Comparison of ENCODE assay signal across 8 cellular contexts in the genomic region with DNA sequence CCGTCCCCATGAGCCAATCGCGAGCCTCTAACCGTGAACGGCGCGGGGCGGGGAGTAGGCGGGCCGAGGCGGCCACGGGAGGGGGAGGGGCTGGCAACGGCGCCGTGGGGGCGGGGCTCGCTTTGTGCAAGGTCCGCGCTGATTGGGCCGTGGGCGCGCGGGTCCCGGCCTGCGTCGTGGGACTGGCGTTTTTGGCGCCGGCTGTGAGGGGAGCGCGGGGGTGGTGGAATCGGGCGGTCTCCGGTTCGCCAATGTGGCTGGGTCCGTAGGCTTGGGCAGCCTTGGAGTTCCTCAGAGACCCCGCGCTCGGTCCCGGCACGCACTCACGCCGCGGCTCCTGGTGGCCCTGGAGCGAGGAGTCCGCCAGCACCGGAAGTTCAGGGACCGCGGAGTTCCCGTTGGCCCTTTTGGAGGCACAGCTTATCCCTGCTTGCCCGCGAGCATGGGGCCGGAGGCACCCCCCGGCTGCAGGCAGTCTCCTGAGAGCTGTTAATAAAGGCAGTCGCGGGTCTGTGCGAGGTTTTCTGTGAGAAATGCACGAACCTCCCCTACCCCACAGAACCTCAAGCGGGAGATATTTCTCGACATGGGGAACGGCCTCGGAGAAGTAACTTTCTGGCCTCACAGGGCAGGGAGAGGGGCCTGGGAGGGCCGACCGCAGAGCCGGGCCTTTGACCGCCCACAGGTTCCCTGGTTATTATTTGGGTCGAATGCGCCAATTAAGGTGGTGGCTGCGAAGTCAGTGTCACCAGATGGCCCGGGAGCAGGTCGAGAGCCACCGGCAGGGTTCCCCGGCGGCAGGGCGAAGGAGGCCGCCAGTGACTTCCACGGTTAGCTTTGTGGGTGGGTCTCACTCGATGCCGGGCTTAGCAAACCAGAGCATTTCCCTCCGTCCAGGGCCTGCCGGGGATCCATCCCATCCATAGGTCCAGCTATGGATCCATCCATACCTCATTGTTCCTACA. TPM values are rescaled to one million over a fixed set of nuclear protein-coding genes. Genes with fewer than 3 reads are reported as not detected.
DNase-seq lines count a peak whose midpoint lies in the region; ATAC-seq and TF ChIP-seq lines count a peak whose summit lies in the region.

No MANE protein-coding gene starts in this region.

- ATAC-seq in central memory CD8-positive, alpha-beta T cell (replicated peaks; ENCODE audit: extremely low read depth, poor library complexity, severe bottlenecking) = peak; percentile 6
- ATAC-seq in GM19452 (IDR thresholded peaks at IDR 0.05; ENCODE audit: unreplicated experiment) = no peak

- H3K4me3 ChIP-seq in HFF-Myc (replicated peaks; ENCODE audit: low read depth, low read length) (peak overlapping the region; percentile 95), kidney epithelial cell (ENCODE audit: low read depth, low read length) (peak overlapping the region; percentile 100)

- peaks cover 5% of the 10 kb centered on the region for H3K36me3 ChIP-seq in kidney epithelial cell (ENCODE audit: control insufficient read depth, insufficient read depth, low read length)

- peaks cover 55% of the 10 kb centered on the region for H3K4me1 Mint-ChIP-seq in central memory CD8-positive, alpha-beta T cell

- H3K4me3 Mint-ChIP-seq in central memory CD8-positive, alpha-beta T cell = peak overlapping the region; percentile 90

- TF ChIP-seq CTCF in HFF-Myc (IDR thresholded peaks at IDR 0.05; ENCODE audit: low read depth, low read length, missing control alignments) = no peak
- TF ChIP-seq CTCF in kidney epithelial cell (IDR thresholded peaks at IDR 0.05; ENCODE audit: insufficient read depth, low read length, poor library complexity, severe bottlenecking) = no peak

- H3K9me3 Mint-ChIP-seq in central memory CD8-positive, alpha-beta T cell = no peaks in the 10 kb centered on the region

- no peaks in the 10 kb centered on the region for H3K27me3 ChIP-seq in kidney epithelial cell (ENCODE audit: control insufficient read depth, insufficient read depth, low read length)

- DNase-seq in GDM1 (lab: John Stamatoyannopoulos, UW) (peak; percentile 97), HFF-Myc (ENCODE audit: extremely low read depth, low read depth) (no peak), NCI-H2029 (lab: John Stamatoyannopoulos, UW) (peak; percentile 94), kidney epithelial cell (ENCODE audit: low read depth) (no peak)
- peak; percentile 95 for DNase-seq in activated CD4-positive, CD25-positive, alpha-beta regulatory T cell treated with anti-CD3 and anti-CD28 coated beads, Interleukin-2, amount 50 U/mL, for 16 hours (ENCODE audit: low read depth, low spot score)
- DNase-seq in central memory CD8-positive, alpha-beta T cell (ENCODE audit: low spot score in 2 of 2) = peak in 1 of 2 donors; percentile 93
- peak; percentile 97 to 100 for DNase-seq in stimulated activated CD4-positive, alpha-beta T cell treated with anti-CD3 and anti-CD28 coated beads, Interleukin-1b, Interleukin-23, amount 100 ng/mL, for 1 hour (ENCODE audit: low read depth in 2 of 2)

- peaks cover 46% of the 10 kb centered on the region for H3K36me3 Mint-ChIP-seq in central memory CD8-positive, alpha-beta T cell (ENCODE audit: insufficient read depth)

- peak overlapping the region; percentile 98 for H3K27ac Mint-ChIP-seq in central memory CD8-positive, alpha-beta T cell (ENCODE audit: low read depth)

- no peaks in the 10 kb centered on the region for H3K27me3 Mint-ChIP-seq in central memory CD8-positive, alpha-beta T cell

RNA-seq across cellular contexts. Expression of gene NCL, which starts 0.6 kb away (rescaled TPM):
- 122 and 160 TPM in 2 replicates for total RNA-seq in kidney epithelial cell

Comparison
In these comparisons a context has a peak if more than half of its experiments do, and no peak if none do; other contexts are left out.
1. DNase-seq: peak in GDM1 (single experiment), NCI-H2029 (single experiment), activated CD4-positive, CD25-positive, alpha-beta regulatory T cell treated with anti-CD3 and anti-CD28 coated beads, Interleukin-2, amount 50 U/mL, for 16 hours (single experiment) and stimulated activated CD4-positive, alpha-beta T cell treated with anti-CD3 and anti-CD28 coated beads, Interleukin-1b, Interleukin-23, amount 100 ng/mL, for 1 hour (2 of 2); none in HFF-Myc (single experiment) and kidney epithelial cell (single experiment).